ENCODE assay signal across 1 cellular context in the genomic region with DNA sequence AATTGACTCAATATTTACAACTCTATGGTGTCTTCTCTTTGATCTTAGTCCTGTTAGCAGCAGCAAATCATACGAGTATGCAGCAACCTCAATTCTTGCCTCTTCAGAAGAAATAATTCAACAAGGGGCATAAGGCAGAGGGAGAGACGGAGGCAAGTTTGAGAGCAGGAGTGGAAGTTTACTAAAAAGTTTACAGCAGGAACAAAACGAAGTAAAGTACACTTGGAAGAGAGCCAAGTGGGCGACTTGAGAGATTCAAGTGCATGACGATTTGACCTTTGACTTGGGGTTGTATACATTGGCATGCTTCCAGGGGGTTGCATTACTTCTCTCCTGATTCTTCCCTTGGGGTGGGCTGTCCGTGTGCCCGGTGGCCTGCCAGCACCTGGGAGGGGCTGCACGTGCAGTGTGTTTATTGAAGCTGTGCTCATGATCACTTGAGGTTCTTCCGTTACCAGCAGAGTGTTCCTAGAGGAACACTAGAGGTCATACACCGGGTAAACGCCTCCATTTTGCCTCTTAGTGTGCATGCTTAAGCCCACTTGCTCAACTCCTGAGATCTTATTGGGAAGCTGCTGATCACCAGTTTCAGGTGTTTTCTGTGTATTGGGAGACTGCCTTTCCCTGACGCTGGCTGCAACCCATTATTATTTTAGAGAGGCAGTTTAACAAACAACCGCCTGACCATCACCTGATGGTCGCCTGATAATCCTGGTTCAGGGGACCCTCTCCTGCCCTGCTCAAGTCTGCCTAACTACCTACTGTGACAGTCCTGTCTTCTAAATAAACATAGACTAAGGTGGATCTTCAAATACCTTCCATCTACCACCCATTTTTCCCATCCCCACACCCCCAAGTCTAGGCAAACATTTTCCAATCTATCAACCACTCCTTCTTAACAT.
TF ChIP-seq lines count a peak whose summit lies in the region.

No MANE protein-coding gene starts in this region.

TF ChIP-seq in GM12878, 131 proteins besides CTCF, POLR2A, EP300 and RAD21 (continued from another document):
- TF ChIP-seq, protein P1, sequence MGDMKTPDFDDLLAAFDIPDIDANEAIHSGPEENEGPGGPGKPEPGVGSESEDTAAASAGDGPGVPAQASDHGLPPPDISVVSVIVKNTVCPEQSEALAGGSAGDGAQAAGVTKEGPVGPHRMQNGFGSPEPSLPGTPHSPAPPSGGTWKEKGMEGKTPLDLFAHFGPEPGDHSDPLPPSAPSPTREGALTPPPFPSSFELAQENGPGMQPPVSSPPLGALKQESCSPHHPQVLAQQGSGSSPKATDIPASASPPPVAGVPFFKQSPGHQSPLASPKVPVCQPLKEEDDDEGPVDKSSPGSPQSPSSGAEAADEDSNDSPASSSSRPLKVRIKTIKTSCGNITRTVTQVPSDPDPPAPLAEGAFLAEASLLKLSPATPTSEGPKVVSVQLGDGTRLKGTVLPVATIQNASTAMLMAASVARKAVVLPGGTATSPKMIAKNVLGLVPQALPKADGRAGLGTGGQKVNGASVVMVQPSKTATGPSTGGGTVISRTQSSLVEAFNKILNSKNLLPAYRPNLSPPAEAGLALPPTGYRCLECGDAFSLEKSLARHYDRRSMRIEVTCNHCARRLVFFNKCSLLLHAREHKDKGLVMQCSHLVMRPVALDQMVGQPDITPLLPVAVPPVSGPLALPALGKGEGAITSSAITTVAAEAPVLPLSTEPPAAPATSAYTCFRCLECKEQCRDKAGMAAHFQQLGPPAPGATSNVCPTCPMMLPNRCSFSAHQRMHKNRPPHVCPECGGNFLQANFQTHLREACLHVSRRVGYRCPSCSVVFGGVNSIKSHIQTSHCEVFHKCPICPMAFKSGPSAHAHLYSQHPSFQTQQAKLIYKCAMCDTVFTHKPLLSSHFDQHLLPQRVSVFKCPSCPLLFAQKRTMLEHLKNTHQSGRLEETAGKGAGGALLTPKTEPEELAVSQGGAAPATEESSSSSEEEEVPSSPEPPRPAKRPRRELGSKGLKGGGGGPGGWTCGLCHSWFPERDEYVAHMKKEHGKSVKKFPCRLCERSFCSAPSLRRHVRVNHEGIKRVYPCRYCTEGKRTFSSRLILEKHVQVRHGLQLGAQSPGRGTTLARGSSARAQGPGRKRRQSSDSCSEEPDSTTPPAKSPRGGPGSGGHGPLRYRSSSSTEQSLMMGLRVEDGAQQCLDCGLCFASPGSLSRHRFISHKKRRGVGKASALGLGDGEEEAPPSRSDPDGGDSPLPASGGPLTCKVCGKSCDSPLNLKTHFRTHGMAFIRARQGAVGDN (IDR thresholded peaks at IDR 0.05): peak; percentile 3; the same call in 1 of the 2 replicates
- TF ChIP-seq EZH2 (IDR thresholded peaks at IDR 0.05; ENCODE audit: borderline replicate concordance, control insufficient read depth, low read depth, low read length): no peak
- no peak for TF ChIP-seq PML (IDR thresholded peaks at IDR 0.05; ENCODE audit: low read length)
- TF ChIP-seq NR2C1 (IDR thresholded peaks at IDR 0.05): no peak
- no peak for TF ChIP-seq WRNIP1 (IDR thresholded peaks at IDR 0.05; ENCODE audit: borderline replicate concordance, low read depth, low read length)
- no peak for TF ChIP-seq MTA2 (IDR thresholded peaks at IDR 0.05; ENCODE audit: low read depth)
- no peak for TF ChIP-seq SMARCA5 (IDR thresholded peaks at IDR 0.05)
- TF ChIP-seq, protein P2, sequence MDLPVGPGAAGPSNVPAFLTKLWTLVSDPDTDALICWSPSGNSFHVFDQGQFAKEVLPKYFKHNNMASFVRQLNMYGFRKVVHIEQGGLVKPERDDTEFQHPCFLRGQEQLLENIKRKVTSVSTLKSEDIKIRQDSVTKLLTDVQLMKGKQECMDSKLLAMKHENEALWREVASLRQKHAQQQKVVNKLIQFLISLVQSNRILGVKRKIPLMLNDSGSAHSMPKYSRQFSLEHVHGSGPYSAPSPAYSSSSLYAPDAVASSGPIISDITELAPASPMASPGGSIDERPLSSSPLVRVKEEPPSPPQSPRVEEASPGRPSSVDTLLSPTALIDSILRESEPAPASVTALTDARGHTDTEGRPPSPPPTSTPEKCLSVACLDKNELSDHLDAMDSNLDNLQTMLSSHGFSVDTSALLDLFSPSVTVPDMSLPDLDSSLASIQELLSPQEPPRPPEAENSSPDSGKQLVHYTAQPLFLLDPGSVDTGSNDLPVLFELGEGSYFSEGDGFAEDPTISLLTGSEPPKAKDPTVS (IDR thresholded peaks at IDR 0.05; ENCODE audit: low read depth, low read length): no peak
- TF ChIP-seq BRCA1 (IDR thresholded peaks at IDR 0.05; ENCODE audit: low read depth, low read length): no peak
- TF ChIP-seq CHD1 (IDR thresholded peaks at IDR 0.05; ENCODE audit: low read depth, low read length): no peak
